9 cellular contexts compared by ENCODE assay signal in genomic region chr1:27435566-27436203, GRCh38. TPM values are rescaled to one million over a fixed set of nuclear protein-coding genes. Genes with fewer than 3 reads are reported as not detected.
A peak's percentile ranks its signal among the peaks of the same experiment; 100 is the strongest.
DNase-seq lines count a peak whose midpoint lies in the region; ATAC-seq and TF ChIP-seq lines count a peak whose summit lies in the region.
"Had no signal": no experiment of that assay in that cellular context is flagged by ENCODE, and none has a peak within 500 bp of the region (broad histone marks: within the 10 kb centered on the region; RNA-seq: fewer than 3 reads in every experiment).

No MANE protein-coding gene starts in this region.

- no peak overlapping the region for H2AFZ ChIP-seq in SU-DHL-6 (ENCODE audit: low read depth, low read length, severe bottlenecking)

- DNase-seq in left ventricle myocardium inferior (no peak), SHP77 treated with DMSO at 0.1 percent for 48 hours (lab: John Stamatoyannopoulos, UW) (no peak)

- peaks cover 12% of the 10 kb centered on the region for H3K36me3 Mint-ChIP-seq in stimulated activated naive CD8-positive, alpha-beta T cell treated with anti-CD3 and anti-CD28 coated beads, Interleukin-15, Interleukin-2, amounts not matched to agents 100 ng/mL and 50 ng/mL, for 24 hours (ENCODE audit: low read depth)

- peak overlapping the region; percentile 50 for H3K4me2 ChIP-seq in SU-DHL-6 (ENCODE audit: low read depth, low read length, poor library complexity, severe bottlenecking)

- ATAC-seq in HG03342 (IDR thresholded peaks at IDR 0.05; ENCODE audit: unreplicated experiment) (peak; percentile 47), HG02798 (IDR thresholded peaks at IDR 0.05; ENCODE audit: poor library complexity, unreplicated experiment) (no peak), HG03135 (IDR thresholded peaks at IDR 0.05; ENCODE audit: unreplicated experiment) (no peak), GM21390 (IDR thresholded peaks at IDR 0.05; ENCODE audit: unreplicated experiment) (no peak)

- H3K79me2 ChIP-seq in SU-DHL-6 (ENCODE audit: insufficient read depth, low read length): peaks cover 97% of the 10 kb centered on the region

- H3K9me3 Mint-ChIP-seq in stimulated activated naive CD8-positive, alpha-beta T cell treated with anti-CD3 and anti-CD28 coated beads, Interleukin-15, Interleukin-2, amounts not matched to agents 100 ng/mL and 50 ng/mL, for 24 hours: no peaks in the 10 kb centered on the region

- H3K9me2 ChIP-seq in SU-DHL-6 (replicated peaks; ENCODE audit: insufficient read depth, low read length): no peaks in the 10 kb centered on the region

- peak overlapping the region; percentile 81 for H3K27ac ChIP-seq in SU-DHL-6 (ENCODE audit: low read depth, low read length)
- H3K27ac ChIP-seq in left ventricle myocardium inferior (replicated peaks): peak overlapping the region; percentile 90

- H3K27me3 Mint-ChIP-seq in stimulated activated naive CD8-positive, alpha-beta T cell treated with anti-CD3 and anti-CD28 coated beads, Interleukin-15, Interleukin-2, amounts not matched to agents 100 ng/mL and 50 ng/mL, for 24 hours: no peaks in the 10 kb centered on the region

- peak overlapping the region; percentile 54 for H3K27ac Mint-ChIP-seq in stimulated activated naive CD8-positive, alpha-beta T cell treated with anti-CD3 and anti-CD28 coated beads, Interleukin-15, Interleukin-2, amounts not matched to agents 100 ng/mL and 50 ng/mL, for 24 hours

- H3K9me3 ChIP-seq in SU-DHL-6 (ENCODE audit: insufficient read depth, low read length) (no peaks in the 10 kb centered on the region), left ventricle myocardium inferior (replicated peaks) (no peaks in the 10 kb centered on the region)

- peaks cover 89% of the 10 kb centered on the region for H3K4me1 Mint-ChIP-seq in stimulated activated naive CD8-positive, alpha-beta T cell treated with anti-CD3 and anti-CD28 coated beads, Interleukin-15, Interleukin-2, amounts not matched to agents 100 ng/mL and 50 ng/mL, for 24 hours (ENCODE audit: low read depth)

- intact Hi-C loops in left ventricle myocardium inferior (cut with micrococcal nuclease): loop anchor here (10.0 kb wide), 1 partner anchor 49 kb away; no protein-coding TSS in a partner anchor

- H3K27me3 ChIP-seq in SU-DHL-6 (ENCODE audit: low read length) (no peaks in the 10 kb centered on the region), left ventricle myocardium inferior (ENCODE audit: low read depth) (no peaks in the 10 kb centered on the region)

- TF ChIP-seq CTCF in SU-DHL-6 (IDR thresholded peaks at IDR 0.05; ENCODE audit: insufficient read depth, low read length, poor library complexity, severe bottlenecking) (no peak), left ventricle myocardium inferior (IDR thresholded peaks at IDR 0.05; ENCODE audit: borderline replicate concordance) (no peak)

- H3K9ac ChIP-seq in SU-DHL-6 (ENCODE audit: low read length): peak overlapping the region; percentile 12; the same call in 1 of the 2 replicates

- peaks cover 46% of the 10 kb centered on the region for H3F3A ChIP-seq in SU-DHL-6 (ENCODE audit: insufficient read depth)

- H3K36me3 ChIP-seq in SU-DHL-6 (ENCODE audit: low read length): no peaks in the 10 kb centered on the region
- peaks cover 11% of the 10 kb centered on the region for H3K36me3 ChIP-seq in left ventricle myocardium inferior

- peaks cover 92% of the 10 kb centered on the region for H3K4me1 ChIP-seq in left ventricle myocardium inferior

- H3K4me3 Mint-ChIP-seq in stimulated activated naive CD8-positive, alpha-beta T cell treated with anti-CD3 and anti-CD28 coated beads, Interleukin-15, Interleukin-2, amounts not matched to agents 100 ng/mL and 50 ng/mL, for 24 hours: peak overlapping the region; percentile 6

- H3K4me3 ChIP-seq in SU-DHL-6 (ENCODE audit: insufficient read depth, low read length, poor library complexity, severe bottlenecking) (no peak overlapping the region), left ventricle myocardium inferior (peak overlapping the region; percentile 37)

- peaks cover 7% of the 10 kb centered on the region; the same call in 1 of the 2 replicates for H4K20me1 ChIP-seq in SU-DHL-6 (ENCODE audit: low read depth, low read length)

RNA-seq across cellular contexts. Expression of gene GPR3, which starts 43.3 kb away (rescaled TPM):
- total RNA-seq in left ventricle myocardium inferior: 0.16 TPM

RNA-seq across cellular contexts. Expression of gene CD164L2, which starts 52.6 kb away (rescaled TPM):
- total RNA-seq in left ventricle myocardium inferior: not detected
- total RNA-seq: urinary bladder had no signal

RNA-seq across cellular contexts. Expression of gene WASF2, which starts 54.3 kb away (rescaled TPM):
- total RNA-seq in left ventricle myocardium inferior: 51.2 TPM
